In genomic region chr20:62367483-62368302, GRCh38 we compare ENCODE assay signal across 6 cellular contexts. TPM values are rescaled to one million over a fixed set of nuclear protein-coding genes. Genes with fewer than 3 reads are reported as not detected.
DNase-seq lines count a peak whose midpoint lies in the region; ATAC-seq and TF ChIP-seq lines count a peak whose summit lies in the region.

No MANE protein-coding gene starts in this region.

- peak; percentile 16 for ATAC-seq in central memory CD8-positive, alpha-beta T cell (replicated peaks; ENCODE audit: extremely low read depth, poor library complexity, severe bottlenecking)
- ATAC-seq in GM21423 (IDR thresholded peaks at IDR 0.05; ENCODE audit: unreplicated experiment): no peak

- no peak for TF ChIP-seq CTCF in parathyroid adenoma (IDR thresholded peaks at IDR 0.05)

- peak overlapping the region; percentile 52 for H3K4me3 ChIP-seq in parathyroid adenoma (ENCODE audit: low read depth, low read length)

- H2AFZ ChIP-seq in parathyroid adenoma: peak overlapping the region; percentile 94

- intact Hi-C loops in activated CD4-positive, alpha-beta T cell treated with anti-CD3 and anti-CD28 coated beads, Interleukin-2, amount 10 ng/mL, durations not matched to agents 24 days and 14 days (cut with micrococcal nuclease): loop anchor here (5.0 kb wide), 1 partner anchor 65 kb away; the partner anchor contains the start of gene ADRM1

- H3K9me3 Mint-ChIP-seq in activated CD4-positive, alpha-beta T cell treated with anti-CD3 and anti-CD28 coated beads, Interleukin-2, amount 10 ng/mL, durations not matched to agents 24 days and 14 days: no peaks in the 10 kb centered on the region
- no peaks in the 10 kb centered on the region for H3K9me3 Mint-ChIP-seq in central memory CD8-positive, alpha-beta T cell

- H3K27me3 ChIP-seq in parathyroid adenoma (ENCODE audit: control insufficient read depth, insufficient read depth, low read length): no peaks in the 10 kb centered on the region

- H3K36me3 ChIP-seq in parathyroid adenoma (ENCODE audit: control insufficient read depth, insufficient read depth, low read length): no peaks in the 10 kb centered on the region

- no peaks in the 10 kb centered on the region for H3K36me3 Mint-ChIP-seq in activated CD4-positive, alpha-beta T cell treated with anti-CD3 and anti-CD28 coated beads, Interleukin-2, amount 10 ng/mL, durations not matched to agents 24 days and 14 days (ENCODE audit: low read depth)
- H3K36me3 Mint-ChIP-seq in central memory CD8-positive, alpha-beta T cell (ENCODE audit: insufficient read depth): peaks cover 2% of the 10 kb centered on the region

- H3K4me1 Mint-ChIP-seq in activated CD4-positive, alpha-beta T cell treated with anti-CD3 and anti-CD28 coated beads, Interleukin-2, amount 10 ng/mL, durations not matched to agents 24 days and 14 days: peaks cover 3% of the 10 kb centered on the region
- H3K4me1 Mint-ChIP-seq in central memory CD8-positive, alpha-beta T cell: no peaks in the 10 kb centered on the region

- H3K27ac Mint-ChIP-seq in activated CD4-positive, alpha-beta T cell treated with anti-CD3 and anti-CD28 coated beads, Interleukin-2, amount 10 ng/mL, durations not matched to agents 24 days and 14 days: no peak overlapping the region
- no peak overlapping the region for H3K27ac Mint-ChIP-seq in central memory CD8-positive, alpha-beta T cell (ENCODE audit: low read depth)

- H3K9ac ChIP-seq in parathyroid adenoma: no peak overlapping the region

- H3K27ac ChIP-seq in parathyroid adenoma: peak overlapping the region; percentile 15

- peak; percentile 71 for DNase-seq in activated CD4-positive, alpha-beta T cell treated with anti-CD3 and anti-CD28 coated beads, Interleukin-2, amount 10 ng/mL, durations not matched to agents 24 days and 14 days
- no peak for DNase-seq in activated CD4-positive, alpha-beta T cell treated with anti-CD3 and anti-CD28 coated beads, Interleukin-2, amount 50 U/mL, for 4 hours
- no peak for DNase-seq in central memory CD8-positive, alpha-beta T cell (ENCODE audit: low spot score in 2 of 2)
- DNase-seq in HCEC 1CT: no peak

- H3K27me3 Mint-ChIP-seq in activated CD4-positive, alpha-beta T cell treated with anti-CD3 and anti-CD28 coated beads, Interleukin-2, amount 10 ng/mL, durations not matched to agents 24 days and 14 days: peaks cover 25% of the 10 kb centered on the region
- H3K27me3 Mint-ChIP-seq in central memory CD8-positive, alpha-beta T cell: peaks cover 64% of the 10 kb centered on the region

- H3K4me3 Mint-ChIP-seq in activated CD4-positive, alpha-beta T cell treated with anti-CD3 and anti-CD28 coated beads, Interleukin-2, amount 10 ng/mL, durations not matched to agents 24 days and 14 days: peak overlapping the region; percentile 62
- H3K4me3 Mint-ChIP-seq in central memory CD8-positive, alpha-beta T cell: peak overlapping the region; percentile 80

- peak overlapping the region; percentile 84 for H3K4me2 ChIP-seq in parathyroid adenoma (ENCODE audit: low read length)

- H3K79me2 ChIP-seq in parathyroid adenoma: peaks cover 2% of the 10 kb centered on the region

- no peaks in the 10 kb centered on the region for H3K9me3 ChIP-seq in parathyroid adenoma (ENCODE audit: control insufficient read depth, low read length)

- peaks cover 36% of the 10 kb centered on the region for H3K4me1 ChIP-seq in parathyroid adenoma

RNA-seq across cellular contexts. Expression of gene LAMA5, which starts 0.6 kb away (rescaled TPM):
- 2.0 and 2.1 TPM in 2 replicates for total RNA-seq in activated CD4-positive, alpha-beta T cell treated with anti-CD3 and anti-CD28 coated beads, Interleukin-2, amount 10 ng/mL, durations not matched to agents 24 days and 14 days

RNA-seq across cellular contexts. Expression of gene RPS21, which starts 19.2 kb away (rescaled TPM):
- total RNA-seq in activated CD4-positive, alpha-beta T cell treated with anti-CD3 and anti-CD28 coated beads, Interleukin-2, amount 10 ng/mL, durations not matched to agents 24 days and 14 days: 2,091 and 2,109 TPM in 2 replicates

RNA-seq across cellular contexts. Expression of gene CABLES2, which starts 39.4 kb away (rescaled TPM):
- total RNA-seq in activated CD4-positive, alpha-beta T cell treated with anti-CD3 and anti-CD28 coated beads, Interleukin-2, amount 10 ng/mL, durations not matched to agents 24 days and 14 days: 13.1 and 13.5 TPM in 2 replicates

RNA-seq across cellular contexts. Expression of gene RBBP8NL, which starts 59.6 kb away (rescaled TPM):
- not detected in 2 replicates for total RNA-seq in activated CD4-positive, alpha-beta T cell treated with anti-CD3 and anti-CD28 coated beads, Interleukin-2, amount 10 ng/mL, durations not matched to agents 24 days and 14 days
